ENCODE assay signal across 25 cellular contexts in the genomic region with DNA sequence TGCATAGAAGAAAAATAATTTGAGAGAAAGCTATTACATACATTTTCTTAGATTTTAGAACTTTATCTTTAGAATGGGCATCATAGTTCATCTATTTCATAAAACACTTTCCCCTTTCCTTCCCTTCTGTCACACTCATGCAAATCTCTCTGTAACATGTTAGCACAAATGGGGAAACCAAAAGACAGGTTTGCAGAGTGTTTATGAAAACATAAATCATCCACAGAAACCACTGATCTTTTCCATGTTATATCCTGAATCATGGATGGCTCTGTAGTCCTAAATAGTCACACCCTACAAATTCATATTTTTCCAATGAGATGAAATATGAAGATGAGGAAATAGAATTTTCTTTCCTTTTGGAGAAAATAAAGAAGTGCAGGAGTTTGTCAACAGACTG.
"Had no signal": no experiment of that assay in that cellular context is flagged by ENCODE, and none has a peak within 500 bp of the region (broad histone marks: within the 10 kb centered on the region; RNA-seq: fewer than 3 reads in every experiment).

No MANE protein-coding gene starts in this region.

- H3K9me3 ChIP-seq: esophagus muscularis mucosa, gastrocnemius medialis, lower lobe of right lung had no signal

- H3K4me3 Mint-ChIP-seq: memory B cell, naive B cell had no signal

- H3K27me3 ChIP-seq: dorsolateral prefrontal cortex, esophagus muscularis mucosa, foreskin keratinocyte, gastrocnemius medialis, heart right ventricle had no signal

- H3K27ac ChIP-seq: coronary artery, dorsolateral prefrontal cortex, esophagus muscularis mucosa, foreskin keratinocyte, gastrocnemius medialis, heart right ventricle, lower lobe of right lung had no signal

- H3K36me3 Mint-ChIP-seq: naive B cell had no signal

- H3K27ac Mint-ChIP-seq: memory B cell, naive B cell had no signal

- H3K36me3 ChIP-seq: esophagus muscularis mucosa, gastrocnemius medialis, heart right ventricle, lower lobe of right lung had no signal

- H3K4me3 ChIP-seq: coronary artery, dorsolateral prefrontal cortex, esophagus muscularis mucosa, gastrocnemius medialis, heart right ventricle, lower lobe of right lung had no signal

- ATAC-seq: gastrocnemius medialis, heart right ventricle, left colon, left lobe of liver, left ventricle myocardium superior, lower lobe of right lung had no signal

- H3K4me1 Mint-ChIP-seq: memory B cell, naive B cell had no signal

- H3K27me3 Mint-ChIP-seq: memory B cell, naive B cell had no signal

- FAIRE-seq: colon, endothelial cell of umbilical vein, islet of Langerhans, kidney had no signal

- DNase-seq: dermis blood vessel endothelial cell; dorsolateral prefrontal cortex; effector CD4-positive, alpha-beta T cell; effector memory CD4-positive, alpha-beta T cell; gastrocnemius medialis; glutamatergic neuron; head of caudate nucleus; heart right ventricle; hippocampal formation; kidney; kidney glomerular epithelial cell; left colon; left ventricle myocardium superior; lower lobe of right lung; mesendoderm; midbrain; naive B cell had no signal
